Comparison of ENCODE assay signal across 10 cellular contexts in the genomic region with DNA sequence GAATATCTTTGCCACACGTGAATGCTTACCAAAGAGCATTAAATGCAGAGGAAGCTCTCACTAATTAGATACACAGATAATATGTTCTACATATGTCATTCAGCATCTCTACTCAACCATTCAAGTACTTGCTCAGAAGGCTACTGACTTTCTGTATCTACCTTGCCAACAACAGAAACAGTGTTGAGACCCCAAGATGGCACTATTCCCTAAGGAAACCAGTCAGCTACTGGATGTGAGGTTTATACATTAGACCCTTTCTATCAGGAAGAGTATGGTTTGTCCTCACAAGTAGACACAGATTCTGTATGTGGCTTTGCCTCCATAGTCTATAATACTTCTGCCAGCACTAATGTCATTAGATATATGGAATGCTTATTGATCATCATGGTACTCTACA.
A peak's percentile ranks its signal among the peaks of the same experiment; 100 is the strongest.
DNase-seq lines count a peak whose midpoint lies in the region; ATAC-seq and TF ChIP-seq lines count a peak whose summit lies in the region.
"Had no signal": no experiment of that assay in that cellular context is flagged by ENCODE, and none has a peak within 500 bp of the region (broad histone marks: within the 10 kb centered on the region; RNA-seq: fewer than 3 reads in every experiment).

No MANE protein-coding gene starts in this region.

- H3K36me3 ChIP-seq in right lobe of liver: no peaks in the 10 kb centered on the region
- H3K36me3 ChIP-seq: upper lobe of left lung had no signal

- intact Hi-C loops in right lobe of liver (cut with DNase I): no loop called here

- H3K27me3 Mint-ChIP-seq in WTC11 (ENCODE audit: low read depth): no peaks in the 10 kb centered on the region
- H3K27me3 Mint-ChIP-seq: activated CD4-positive, alpha-beta T cell treated with anti-CD3 and anti-CD28 coated beads, Interleukin-2, amount 10 ng/mL, durations not matched to agents 24 days and 14 days had no signal

- no peak overlapping the region for H3K27ac Mint-ChIP-seq in WTC11
- H3K27ac Mint-ChIP-seq: activated CD4-positive, alpha-beta T cell treated with anti-CD3 and anti-CD28 coated beads, Interleukin-2, amount 10 ng/mL, durations not matched to agents 24 days and 14 days had no signal

- no peak for TF ChIP-seq POLR2A in right lobe of liver (IDR thresholded peaks at IDR 0.05)

- POLR2A ChIA-PET in WTC11 (lab: Charles Lee): no interaction called here

- no peaks in the 10 kb centered on the region for H3K9me3 ChIP-seq in right lobe of liver

- H3K9me3 Mint-ChIP-seq in WTC11: peaks cover 26% of the 10 kb centered on the region

- CTCF ChIA-PET in WTC11 (lab: Charles Lee): no interaction called here

- WGBS in right lobe of liver (ENCODE audit: insufficient coverage, low coverage, low lambda C conversion rate, missing lambda C conversion rate): 36% methylated on average over 1 of the region's 1 CpG

- ATAC-seq in WTC11 (peak; percentile 61), right lobe of liver (peak; percentile 16 to 41 (median 35)), HG03159 (IDR thresholded peaks at IDR 0.05; ENCODE audit: unreplicated experiment) (no peak)

- H3K4me1 Mint-ChIP-seq in WTC11: no peaks in the 10 kb centered on the region
- H3K4me1 Mint-ChIP-seq: activated CD4-positive, alpha-beta T cell treated with anti-CD3 and anti-CD28 coated beads, Interleukin-2, amount 10 ng/mL, durations not matched to agents 24 days and 14 days had no signal

- TF ChIP-seq CTCF in WTC11 (IDR thresholded peaks at IDR 0.05) (no peak), right lobe of liver (IDR thresholded peaks at IDR 0.05) (peak in 2 of 4 donors; percentile 6 to 7)

- peaks cover 25% of the 10 kb centered on the region for H3K36me3 Mint-ChIP-seq in WTC11

- DNase-seq in DMS 273 (lab: John Stamatoyannopoulos, UW; ENCODE audit: unreplicated experiment): peak; percentile 34
- peak; percentile 2 to 26 for DNase-seq in Kasumi-1 (lab: John Stamatoyannopoulos, UW)
- no peak for DNase-seq in WTC11 (ENCODE audit: low spot score)
- DNase-seq in right lobe of liver: no peak
- DNase-seq in NCI-H187 (lab: John Stamatoyannopoulos, UW): no peak
- no peak for DNase-seq in activated CD4-positive, CD25-positive, alpha-beta regulatory T cell treated with anti-CD3 and anti-CD28 coated beads, Interleukin-2, amount 50 U/mL, for 72 hours
- no peak for DNase-seq in activated CD8-positive, alpha-beta memory T cell treated with anti-CD3 and anti-CD28 coated beads, Interleukin-2, amount 50 U/mL, for 48 hours
- DNase-seq: activated CD4-positive, alpha-beta T cell treated with anti-CD3 and anti-CD28 coated beads, Interleukin-2, amount 10 ng/mL, durations not matched to agents 24 days and 14 days; upper lobe of left lung had no signal

- H3K4me3 ChIP-seq in right lobe of liver: no peak overlapping the region
- H3K4me3 ChIP-seq: upper lobe of left lung had no signal

- no peak overlapping the region for H3K27ac ChIP-seq in right lobe of liver
- H3K27ac ChIP-seq: upper lobe of left lung had no signal

- no peaks in the 10 kb centered on the region for H3K27me3 ChIP-seq in right lobe of liver
- H3K27me3 ChIP-seq: upper lobe of left lung had no signal

- H3K4me3 Mint-ChIP-seq in WTC11: no peak overlapping the region
- H3K4me3 Mint-ChIP-seq: activated CD4-positive, alpha-beta T cell treated with anti-CD3 and anti-CD28 coated beads, Interleukin-2, amount 10 ng/mL, durations not matched to agents 24 days and 14 days had no signal

- no peaks in the 10 kb centered on the region for H3K4me1 ChIP-seq in right lobe of liver
- H3K4me1 ChIP-seq: upper lobe of left lung had no signal

TF ChIP-seq in WTC11, 78 proteins besides CTCF, POLR2A, EP300 and RAD21:
- TF ChIP-seq, protein P1, sequence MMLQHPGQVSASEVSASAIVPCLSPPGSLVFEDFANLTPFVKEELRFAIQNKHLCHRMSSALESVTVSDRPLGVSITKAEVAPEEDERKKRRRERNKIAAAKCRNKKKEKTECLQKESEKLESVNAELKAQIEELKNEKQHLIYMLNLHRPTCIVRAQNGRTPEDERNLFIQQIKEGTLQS (CRISPR knock-in tag; conservative IDR thresholded peaks at IDR 0.05): no peak
- TF ChIP-seq ZNF423 (CRISPR knock-in tag; IDR thresholded peaks at IDR 0.05) (no peak), CBFB (CRISPR knock-in tag; IDR thresholded peaks at IDR 0.05; ENCODE audit: low read depth) (no peak), SP1 (CRISPR knock-in tag; conservative IDR thresholded peaks at IDR 0.05) (no peak), TEAD4 (CRISPR knock-in tag; IDR thresholded peaks at IDR 0.05) (no peak), TCF7 (CRISPR knock-in tag; IDR thresholded peaks at IDR 0.05; ENCODE audit: low read depth) (no peak), TP53 (CRISPR knock-in tag; IDR thresholded peaks at IDR 0.05) (no peak), ETV6 (CRISPR knock-in tag; IDR thresholded peaks at IDR 0.05) (no peak), ESRRA (CRISPR knock-in tag; IDR thresholded peaks at IDR 0.05; ENCODE audit: borderline replicate concordance) (no peak)
- TF ChIP-seq, protein P2, sequence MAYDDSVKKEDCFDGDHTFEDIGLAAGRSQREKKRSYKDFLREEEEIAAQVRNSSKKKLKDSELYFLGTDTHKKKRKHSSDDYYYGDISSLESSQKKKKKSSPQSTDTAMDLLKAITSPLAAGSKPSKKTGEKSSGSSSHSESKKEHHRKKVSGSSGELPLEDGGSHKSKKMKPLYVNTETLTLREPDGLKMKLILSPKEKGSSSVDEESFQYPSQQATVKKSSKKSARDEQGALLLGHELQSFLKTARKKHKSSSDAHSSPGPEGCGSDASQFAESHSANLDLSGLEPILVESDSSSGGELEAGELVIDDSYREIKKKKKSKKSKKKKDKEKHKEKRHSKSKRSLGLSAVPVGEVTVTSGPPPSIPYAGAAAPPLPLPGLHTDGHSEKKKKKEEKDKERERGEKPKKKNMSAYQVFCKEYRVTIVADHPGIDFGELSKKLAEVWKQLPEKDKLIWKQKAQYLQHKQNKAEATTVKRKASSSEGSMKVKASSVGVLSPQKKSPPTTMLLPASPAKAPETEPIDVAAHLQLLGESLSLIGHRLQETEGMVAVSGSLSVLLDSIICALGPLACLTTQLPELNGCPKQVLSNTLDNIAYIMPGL (CRISPR knock-in tag; IDR thresholded peaks at IDR 0.05): no peak
- TF ChIP-seq, protein P3, sequence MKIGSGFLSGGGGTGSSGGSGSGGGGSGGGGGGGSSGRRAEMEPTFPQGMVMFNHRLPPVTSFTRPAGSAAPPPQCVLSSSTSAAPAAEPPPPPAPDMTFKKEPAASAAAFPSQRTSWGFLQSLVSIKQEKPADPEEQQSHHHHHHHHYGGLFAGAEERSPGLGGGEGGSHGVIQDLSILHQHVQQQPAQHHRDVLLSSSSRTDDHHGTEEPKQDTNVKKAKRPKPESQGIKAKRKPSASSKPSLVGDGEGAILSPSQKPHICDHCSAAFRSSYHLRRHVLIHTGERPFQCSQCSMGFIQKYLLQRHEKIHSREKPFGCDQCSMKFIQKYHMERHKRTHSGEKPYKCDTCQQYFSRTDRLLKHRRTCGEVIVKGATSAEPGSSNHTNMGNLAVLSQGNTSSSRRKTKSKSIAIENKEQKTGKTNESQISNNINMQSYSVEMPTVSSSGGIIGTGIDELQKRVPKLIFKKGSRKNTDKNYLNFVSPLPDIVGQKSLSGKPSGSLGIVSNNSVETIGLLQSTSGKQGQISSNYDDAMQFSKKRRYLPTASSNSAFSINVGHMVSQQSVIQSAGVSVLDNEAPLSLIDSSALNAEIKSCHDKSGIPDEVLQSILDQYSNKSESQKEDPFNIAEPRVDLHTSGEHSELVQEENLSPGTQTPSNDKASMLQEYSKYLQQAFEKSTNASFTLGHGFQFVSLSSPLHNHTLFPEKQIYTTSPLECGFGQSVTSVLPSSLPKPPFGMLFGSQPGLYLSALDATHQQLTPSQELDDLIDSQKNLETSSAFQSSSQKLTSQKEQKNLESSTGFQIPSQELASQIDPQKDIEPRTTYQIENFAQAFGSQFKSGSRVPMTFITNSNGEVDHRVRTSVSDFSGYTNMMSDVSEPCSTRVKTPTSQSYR (CRISPR knock-in tag; IDR thresholded peaks at IDR 0.05): no peak
TF ChIP-seq in WTC11: peak in this region for 0.

Comparison
In these comparisons a context has a peak if more than half of its experiments do, and no peak if none do; other contexts are left out.
1. DNase-seq: peak in DMS 273 (single experiment) and Kasumi-1 (2 of 2); none in WTC11 (single experiment), right lobe of liver (0 of 3), NCI-H187 (0 of 2), activated CD4-positive, CD25-positive, alpha-beta regulatory T cell treated with anti-CD3 and anti-CD28 coated beads, Interleukin-2, amount 50 U/mL, for 72 hours (single experiment) and activated CD8-positive, alpha-beta memory T cell treated with anti-CD3 and anti-CD28 coated beads, Interleukin-2, amount 50 U/mL, for 48 hours (single experiment).